15 cellular contexts compared by ENCODE assay signal in genomic region chr6:147117009-147117408, GRCh38.
"Had no signal": no experiment of that assay in that cellular context is flagged by ENCODE, and none has a peak within 500 bp of the region (broad histone marks: within the 10 kb centered on the region; RNA-seq: fewer than 3 reads in every experiment).

No MANE protein-coding gene starts in this region.

- ATAC-seq: body of pancreas; stimulated activated memory B cell treated with anti-CD40 and anti-IgM and Interleukin-4, amounts not matched to agents 10 μg/mL and 1 μg/mL and 100 μg/mL, for 72 hours had no signal

- H3K36me3 ChIP-seq: right atrium auricular region, tibial nerve, vagina had no signal

- H3K9me3 Mint-ChIP-seq: activated T-helper 2 cell treated with anti-CD3 and anti-CD28 coated beads, Interferon-gamma antibody, Interleukin-2, Interleukin-4, amounts not matched to agents 10 μg/mL and 5 μg/mL and 100 μg/mL, durations not matched to agents 14 hours and 24 hours and 36 hours had no signal

- H3K4me3 Mint-ChIP-seq: activated CD4-positive, alpha-beta T cell treated with anti-CD3 and anti-CD28 coated beads, Interleukin-2, amount 10 ng/mL, durations not matched to agents 7 days and 5 days; mesothelial cell of epicardium; stimulated activated memory B cell treated with anti-CD40 and anti-IgM and Interleukin-4, amounts not matched to agents 10 μg/mL and 1 μg/mL and 100 μg/mL, for 72 hours had no signal

- H3K4me2 ChIP-seq: smooth muscle cell had no signal

- H3K27ac ChIP-seq: body of pancreas, epithelial cell of prostate, right atrium auricular region, tibial nerve, vagina had no signal

- H3K9me3 ChIP-seq: body of pancreas, vagina had no signal

- H3K4me1 ChIP-seq: body of pancreas, right atrium auricular region, vagina had no signal

- H3K27me3 ChIP-seq: body of pancreas, right atrium auricular region, tibial nerve, vagina had no signal

- H3K4me3 ChIP-seq: body of pancreas, right atrium auricular region, smooth muscle cell, vagina had no signal

- H3K27ac Mint-ChIP-seq: activated CD4-positive, alpha-beta T cell treated with anti-CD3 and anti-CD28 coated beads, Interleukin-2, amount 10 ng/mL, durations not matched to agents 7 days and 5 days; activated T-helper 2 cell treated with anti-CD3 and anti-CD28 coated beads, Interferon-gamma antibody, Interleukin-2, Interleukin-4, amounts not matched to agents 10 μg/mL and 5 μg/mL and 100 μg/mL, durations not matched to agents 14 hours and 24 hours and 36 hours; mesothelial cell of epicardium; stimulated activated memory B cell treated with anti-CD40 and anti-IgM and Interleukin-4, amounts not matched to agents 10 μg/mL and 1 μg/mL and 100 μg/mL, for 72 hours had no signal

- H3K27me3 Mint-ChIP-seq: activated CD4-positive, alpha-beta T cell treated with anti-CD3 and anti-CD28 coated beads, Interleukin-2, amount 10 ng/mL, durations not matched to agents 7 days and 5 days; stimulated activated memory B cell treated with anti-CD40 and anti-IgM and Interleukin-4, amounts not matched to agents 10 μg/mL and 1 μg/mL and 100 μg/mL, for 72 hours had no signal

- DNase-seq: activated CD4-positive, alpha-beta T cell treated with anti-CD3 and anti-CD28 coated beads, Interleukin-2, amount 10 ng/mL, durations not matched to agents 7 days and 5 days; activated CD4-positive, CD25-positive, alpha-beta regulatory T cell; activated naive CD4-positive, alpha-beta T cell treated with anti-CD3 and anti-CD28 coated beads, Interleukin-2, amount 50 U/mL, for 16 hours; activated T-cell treated with anti-CD3 and anti-CD28 coated beads for 4 hours; amniotic stem cell; body of pancreas; effector memory CD4-positive, alpha-beta T cell had no signal

- H3K4me1 Mint-ChIP-seq: activated CD4-positive, alpha-beta T cell treated with anti-CD3 and anti-CD28 coated beads, Interleukin-2, amount 10 ng/mL, durations not matched to agents 7 days and 5 days; stimulated activated memory B cell treated with anti-CD40 and anti-IgM and Interleukin-4, amounts not matched to agents 10 μg/mL and 1 μg/mL and 100 μg/mL, for 72 hours had no signal

- H3K36me3 Mint-ChIP-seq: mesothelial cell of epicardium had no signal
